11 cellular contexts compared by ENCODE assay signal in genomic region chr14:73717998-73718741, GRCh38. TPM values are rescaled to one million over a fixed set of nuclear protein-coding genes. Genes with fewer than 3 reads are reported as not detected.
DNase-seq lines count a peak whose midpoint lies in the region; ATAC-seq and TF ChIP-seq lines count a peak whose summit lies in the region.
"Had no signal": no experiment of that assay in that cellular context is flagged by ENCODE, and none has a peak within 500 bp of the region (broad histone marks: within the 10 kb centered on the region; RNA-seq: fewer than 3 reads in every experiment).

No MANE protein-coding gene starts in this region.

- no peak overlapping the region for H4K8ac ChIP-seq in H9 (replicated peaks; ENCODE audit: insufficient read length, low read depth, low read length)

- H3K36me3 ChIP-seq in sigmoid colon, result peaks cover 11 to 56% (median 31%) of the 10 kb centered on the region in 4 donors

- H2AK5ac ChIP-seq in H9 (ENCODE audit: insufficient read length, low read length), result no peak overlapping the region

- no peak overlapping the region for H2AFZ ChIP-seq in H9 (ENCODE audit: low read length)

- no CpG with 5 or more reads among the region's 27 CpGs for WGBS in H9 (ENCODE audit: extremely low coverage, insufficient read length, low lambda C conversion rate)
- WGBS in sigmoid colon, 2 donors, result 82 to 83% methylated on average over 27 of the region's 27 CpGs

- no peaks in the 10 kb centered on the region for H3K79me2 ChIP-seq in H9 (ENCODE audit: insufficient read depth, low read length)

- no peak overlapping the region for H3K4ac ChIP-seq in H9 (ENCODE audit: low read depth, low read length)

- no peak overlapping the region for H2BK5ac ChIP-seq in H9 (ENCODE audit: insufficient read length, low read length)

- H2BK15ac ChIP-seq in H9 (ENCODE audit: low read depth, low read length), result no peak overlapping the region

- H3K27ac Mint-ChIP-seq in H9, result peak overlapping the region; percentile 79 to 97 (median 95)
- H3K27ac Mint-ChIP-seq: activated T-helper 2 cell treated with anti-CD3 and anti-CD28 coated beads, Interferon-gamma antibody, Interleukin-2, Interleukin-4, amounts not matched to agents 10 μg/mL and 5 μg/mL and 100 μg/mL, durations not matched to agents 14 hours and 24 hours and 36 hours had no signal

- peaks cover 50 to 55% of the 10 kb centered on the region in 2 experiments for H3K4me1 Mint-ChIP-seq in H9

- H2BK120ac ChIP-seq in H9 (ENCODE audit: low read depth, low read length, poor library complexity, severe bottlenecking), result peak overlapping the region; percentile 1

- peak overlapping the region; percentile 89 for H3K14ac ChIP-seq in H9 (ENCODE audit: insufficient read depth, low read length)

- no peak overlapping the region for H3K56ac ChIP-seq in H9 (ENCODE audit: insufficient read length, low read depth, low read length)

- intact Hi-C loops in sigmoid colon (cut with DNase I), result no loop called here

- no peak overlapping the region for H2BK20ac ChIP-seq in H9 (ENCODE audit: low read depth, low read length, poor library complexity, severe bottlenecking)

- peak; percentile 70 for DNase-seq in H9
- DNase-seq in astrocyte of the hippocampus (ENCODE audit: low read depth, low spot score), result peak; percentile 83
- peak; percentile 92 for DNase-seq in sigmoid colon
- DNase-seq in NCI-H1092 (lab: John Stamatoyannopoulos, UW), result no peak
- DNase-seq: natural killer cell, NCI-H748 treated with DMSO at 0.1 percent for 48 hours had no signal

- no peak overlapping the region for H4K5ac ChIP-seq in H9 (ENCODE audit: insufficient read length, low read depth, low read length)

- no peak for ATAC-seq in HG03280 (IDR thresholded peaks at IDR 0.05; ENCODE audit: unreplicated experiment)
- no peak for ATAC-seq in GM18520 (IDR thresholded peaks at IDR 0.05; ENCODE audit: unreplicated experiment)
- ATAC-seq in GM18868 (IDR thresholded peaks at IDR 0.05; ENCODE audit: unreplicated experiment), result no peak
- ATAC-seq: natural killer cell had no signal

- H3K9me3 Mint-ChIP-seq in H9, result no peaks in the 10 kb centered on the region; a peak in 1 of 5 replicates
- H3K9me3 Mint-ChIP-seq: activated T-helper 2 cell treated with anti-CD3 and anti-CD28 coated beads, Interferon-gamma antibody, Interleukin-2, Interleukin-4, amounts not matched to agents 10 μg/mL and 5 μg/mL and 100 μg/mL, durations not matched to agents 14 hours and 24 hours and 36 hours; natural killer cell had no signal

- peak overlapping the region; percentile 91 for H3K18ac ChIP-seq in H9 (ENCODE audit: insufficient read length, low read depth, low read length)

- H3K4me3 ChIP-seq in iPS-18c (ENCODE audit: insufficient read depth, low read depth, low read length) (peak overlapping the region; percentile 61), sigmoid colon (peak overlapping the region; percentile 20 to 45 (median 35))

- H3K79me1 ChIP-seq in H9 (ENCODE audit: insufficient read depth, low read depth, low read length, poor library complexity, severe bottlenecking), result no peaks in the 10 kb centered on the region

- H3K23ac ChIP-seq in H9 (ENCODE audit: insufficient read length, low read depth, low read length), result no peak overlapping the region

- TF ChIP-seq EP300 in sigmoid colon (IDR thresholded peaks at IDR 0.05), result no peak

- H3K4me1 ChIP-seq in H9 (ENCODE audit: insufficient read depth, low read length), result peaks cover 6% of the 10 kb centered on the region; the same call in 1 of the 2 replicates
- H3K4me1 ChIP-seq in sigmoid colon, result peaks cover 0 to 60% (median 45%) of the 10 kb centered on the region in 4 donors

- peak overlapping the region; percentile 76 to 92 for H3K4me3 Mint-ChIP-seq in H9
- H3K4me3 Mint-ChIP-seq: natural killer cell had no signal

- H3K4me2 ChIP-seq in H9 (ENCODE audit: insufficient read depth, insufficient read length, low read length), result peak overlapping the region; percentile 35

- H3K27me3 ChIP-seq in H9 (ENCODE audit: insufficient read depth, low read length), result no peaks in the 10 kb centered on the region
- no peaks in the 10 kb centered on the region for H3K27me3 ChIP-seq in sigmoid colon

- peaks cover 16% of the 10 kb centered on the region for H3K23me2 ChIP-seq in H9 (ENCODE audit: insufficient read length, low read depth, low read length, poor library complexity, severe bottlenecking)

- no peak overlapping the region for H3T11ph ChIP-seq in H9 (ENCODE audit: low read length)

- peaks cover 7% of the 10 kb centered on the region for H3K27me3 Mint-ChIP-seq in H9 (ENCODE audit: low read depth)

- no peak for TF ChIP-seq CTCF in H9 (conservative IDR thresholded peaks at IDR 0.05)
- no peak for TF ChIP-seq CTCF in sigmoid colon (IDR thresholded peaks at IDR 0.05)

- no peak overlapping the region for H4K91ac ChIP-seq in H9 (ENCODE audit: insufficient read length, low read depth, low read length)

- H2BK12ac ChIP-seq in H9 (ENCODE audit: insufficient read length, low read depth, low read length), result no peak overlapping the region

- TF ChIP-seq POLR2A in sigmoid colon (IDR thresholded peaks at IDR 0.05), result no peak

- no peaks in the 10 kb centered on the region for H3K9me3 ChIP-seq in H9 (ENCODE audit: control insufficient read depth, low read depth, low read length)
- H3K9me3 ChIP-seq in iPS-18c (ENCODE audit: control insufficient read depth, insufficient read depth, low read length), result no peaks in the 10 kb centered on the region
- no peaks in the 10 kb centered on the region for H3K9me3 ChIP-seq in sigmoid colon

- H3K9ac ChIP-seq in H9 (ENCODE audit: extremely low read depth, insufficient read length, low read length), result peak overlapping the region; percentile 49

- H3K27ac ChIP-seq in H9 (ENCODE audit: insufficient read length, low read depth, low read length), result no peak overlapping the region
- H3K27ac ChIP-seq in sigmoid colon, result peak overlapping the region; percentile 90 to 99 (median 93)

- H3K36me3 Mint-ChIP-seq in H9 (ENCODE audit: insufficient read depth in 1 of 3, low read depth in 3 of 3), result peaks cover 0 to 9% (median 5%) of the 10 kb centered on the region in 3 experiments; a peak in 4 of 7 replicates

- H4K20me1 ChIP-seq in H9 (ENCODE audit: control insufficient read depth, insufficient read depth, insufficient read length), result no peaks in the 10 kb centered on the region

RNA-seq across cellular contexts. Expression of gene PNMA1, which starts 4.0 kb away (rescaled TPM):
- total RNA-seq in H9 (2021), result 56.1 and 58.0 TPM in 2 replicates
- 10 to 100 TPM; 33.5 to 63.1 (median 37.3) TPM for total RNA-seq in sigmoid colon
- 10 to 100 TPM; 11.4 to 20.4 (median 16.9) TPM for polyA plus RNA-seq in sigmoid colon
